ENCODE assay signal across 17 cellular contexts in the genomic region with DNA sequence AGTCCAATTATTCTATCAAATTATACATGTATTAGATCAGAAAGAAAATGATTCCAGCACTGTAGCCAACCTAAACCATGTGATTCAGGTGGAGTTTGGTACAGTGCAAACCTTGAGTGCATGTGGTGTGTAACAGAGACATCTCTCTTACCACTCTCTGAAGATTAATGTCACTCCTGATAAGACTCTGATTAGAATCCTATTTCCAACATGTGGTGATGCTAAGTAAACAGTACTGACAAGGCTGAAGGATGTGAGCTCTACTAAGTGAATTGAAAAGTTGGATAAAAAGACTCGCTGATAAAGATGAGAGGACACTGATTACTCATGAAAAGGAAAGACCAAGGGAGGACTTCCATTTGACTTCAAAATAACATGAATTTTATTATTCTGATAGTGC.
DNase-seq lines count a peak whose midpoint lies in the region; ATAC-seq and TF ChIP-seq lines count a peak whose summit lies in the region.
"Had no signal": no experiment of that assay in that cellular context is flagged by ENCODE, and none has a peak within 500 bp of the region (broad histone marks: within the 10 kb centered on the region; RNA-seq: fewer than 3 reads in every experiment).

No MANE protein-coding gene starts in this region.

- no peaks in the 10 kb centered on the region for H3K36me3 Mint-ChIP-seq in T-helper 17 cell (ENCODE audit: low read depth)
- H3K36me3 Mint-ChIP-seq in CD4-positive, alpha-beta T cell (ENCODE audit: low read depth) = no peaks in the 10 kb centered on the region
- no peaks in the 10 kb centered on the region for H3K36me3 Mint-ChIP-seq in activated T-helper 17 cell treated with anti-CD3 and anti-CD28 coated beads, Interleukin-2, amount 50 U/mL, for 72 hours (ENCODE audit: low read depth)
- H3K36me3 Mint-ChIP-seq: CD8-positive, alpha-beta T cell had no signal

- H3K27ac Mint-ChIP-seq in T-helper 17 cell = no peak overlapping the region
- no peak overlapping the region for H3K27ac Mint-ChIP-seq in CD4-positive, alpha-beta T cell
- no peak overlapping the region for H3K27ac Mint-ChIP-seq in activated T-helper 17 cell treated with anti-CD3 and anti-CD28 coated beads, Interleukin-2, amount 50 U/mL, for 72 hours
- H3K27ac Mint-ChIP-seq: CD8-positive, alpha-beta T cell had no signal

- H3K79me2 ChIP-seq in OCI-LY1 (ENCODE audit: insufficient read depth, low read length) = peaks cover 4% of the 10 kb centered on the region; the same call in 1 of the 2 replicates

- H3K27ac ChIP-seq in HEK293 (ENCODE audit: extremely low read depth, low read depth, low read length) (no peak overlapping the region), OCI-LY1 (ENCODE audit: low read depth, low read length, poor library complexity, severe bottlenecking) (peak overlapping the region; percentile 69)
- no peak overlapping the region for H3K27ac ChIP-seq in CD4-positive, alpha-beta T cell (ENCODE audit: low read depth, low read length)
- H3K27ac ChIP-seq: A549, C4-2B had no signal

- TF ChIP-seq CTCF in HEK293 (tag by site-specific recombination; IDR thresholded peaks at IDR 0.05) = no peak
- TF ChIP-seq CTCF in OCI-LY1 (IDR thresholded peaks at IDR 0.05; ENCODE audit: low read length) = no peak
- no peak for TF ChIP-seq CTCF in CD4-positive, alpha-beta T cell (IDR thresholded peaks at IDR 0.05)

- H3K4me1 Mint-ChIP-seq in T-helper 17 cell = no peaks in the 10 kb centered on the region
- H3K4me1 Mint-ChIP-seq in CD4-positive, alpha-beta T cell (ENCODE audit: low read depth) = peaks cover 17% of the 10 kb centered on the region
- H3K4me1 Mint-ChIP-seq in activated T-helper 17 cell treated with anti-CD3 and anti-CD28 coated beads, Interleukin-2, amount 50 U/mL, for 72 hours = no peaks in the 10 kb centered on the region

- DNase-seq in A172 (ENCODE audit: low spot score) (peak; percentile 5), T-helper 17 cell (no peak), NCI-H510A (lab: John Stamatoyannopoulos, UW) (no peak), left cardiac atrium (no peak)
- no peak for DNase-seq in CD4-positive, alpha-beta T cell
- DNase-seq: BE2C; Caco-2; CD8-positive, alpha-beta T cell; DND-41; GDM1; HCEC 1CT had no signal

- H4K20me1 ChIP-seq in OCI-LY1 (ENCODE audit: insufficient read depth, low read length) = no peaks in the 10 kb centered on the region

- ATAC-seq in T-helper 17 cell = no peak
- no peak for ATAC-seq in CD4-positive, alpha-beta T cell (ENCODE audit: poor library complexity)
- ATAC-seq in left cardiac atrium = no peak
- no peak for ATAC-seq in activated T-helper 17 cell treated with anti-CD3 and anti-CD28 coated beads, Interleukin-2, amount 50 U/mL, for 72 hours (replicated peaks)
- ATAC-seq: A549; CD8-positive, alpha-beta T cell; HepG2 had no signal

- CTCF ChIA-PET in HEK293 (lab: Yijun Ruan, JAX) = interaction anchor here (0.5 kb wide), 1 partner anchor 70 kb away, joined by 3 read pairs; no protein-coding TSS in a partner anchor
- CTCF ChIA-PET in CD4-positive, alpha-beta T cell (lab: Charles Lee) = no interaction called here

- H2AFZ ChIP-seq in OCI-LY1 (ENCODE audit: low read length) = no peak overlapping the region

- H3K4me1 ChIP-seq in HEK293 (ENCODE audit: control insufficient read depth, insufficient read depth, low read length) (peaks cover 7% of the 10 kb centered on the region), OCI-LY1 (ENCODE audit: insufficient read depth, low read length, severe bottlenecking) (peaks cover 26% of the 10 kb centered on the region)
- H3K4me1 ChIP-seq: A549, BE2C had no signal

- H3K36me3 ChIP-seq in HEK293 (ENCODE audit: control insufficient read depth in 2 of 2, insufficient read depth in 1 of 2, low read length in 2 of 2) (no peaks in the 10 kb centered on the region), OCI-LY1 (ENCODE audit: insufficient read depth, low read length) (no peaks in the 10 kb centered on the region)
- H3K36me3 ChIP-seq: BE2C had no signal

- H3K4me3 Mint-ChIP-seq in T-helper 17 cell = peak overlapping the region; percentile 21
- H3K4me3 Mint-ChIP-seq in CD4-positive, alpha-beta T cell = no peak overlapping the region
- no peak overlapping the region for H3K4me3 Mint-ChIP-seq in activated T-helper 17 cell treated with anti-CD3 and anti-CD28 coated beads, Interleukin-2, amount 50 U/mL, for 72 hours
- H3K4me3 Mint-ChIP-seq: CD8-positive, alpha-beta T cell had no signal

- peaks cover 4% of the 10 kb centered on the region for H3K27me3 Mint-ChIP-seq in T-helper 17 cell
- H3K27me3 Mint-ChIP-seq in CD4-positive, alpha-beta T cell = no peaks in the 10 kb centered on the region
- no peaks in the 10 kb centered on the region for H3K27me3 Mint-ChIP-seq in activated T-helper 17 cell treated with anti-CD3 and anti-CD28 coated beads, Interleukin-2, amount 50 U/mL, for 72 hours

- no peaks in the 10 kb centered on the region for H3K27me3 ChIP-seq in OCI-LY1 (ENCODE audit: insufficient read depth, low read length)
- H3K27me3 ChIP-seq in CD4-positive, alpha-beta T cell (ENCODE audit: control insufficient read depth, insufficient read depth, low read length) = no peaks in the 10 kb centered on the region
- H3K27me3 ChIP-seq: BE2C had no signal

- no peaks in the 10 kb centered on the region for H3K9me2 ChIP-seq in OCI-LY1 (ENCODE audit: low read depth, low read length)

- no peak overlapping the region for H3K4me2 ChIP-seq in OCI-LY1 (ENCODE audit: low read length)
- H3K4me2 ChIP-seq: A549 had no signal

- no peaks in the 10 kb centered on the region for H3F3A ChIP-seq in OCI-LY1 (ENCODE audit: insufficient read depth, low read length)

- no peaks in the 10 kb centered on the region for H3K9me3 Mint-ChIP-seq in CD4-positive, alpha-beta T cell
- H3K9me3 Mint-ChIP-seq in activated T-helper 17 cell treated with anti-CD3 and anti-CD28 coated beads, Interleukin-2, amount 50 U/mL, for 72 hours = no peaks in the 10 kb centered on the region
- H3K9me3 Mint-ChIP-seq: CD8-positive, alpha-beta T cell had no signal

- no peak overlapping the region for H3K9ac ChIP-seq in OCI-LY1 (ENCODE audit: low read length)

- POLR2A ChIA-PET in HEK293 (lab: Yijun Ruan, JAX) = no interaction called here
- POLR2A ChIA-PET in CD4-positive, alpha-beta T cell (lab: Charles Lee) = interaction anchor here (0.7 kb wide), 1 partner anchor 69 kb away, joined by 3 read pairs; no protein-coding TSS in a partner anchor

- H3K4me3 ChIP-seq in HEK293 (ENCODE audit: low read depth, low read length) (no peak overlapping the region), OCI-LY1 (ENCODE audit: low read depth, low read length, poor library complexity, severe bottlenecking) (no peak overlapping the region)
- H3K4me3 ChIP-seq: A549 had no signal

- no peaks in the 10 kb centered on the region for H3K9me3 ChIP-seq in HEK293 (ENCODE audit: control insufficient read depth, insufficient read depth, low read depth, low read length)
- no peaks in the 10 kb centered on the region for H3K9me3 ChIP-seq in OCI-LY1 (ENCODE audit: low read length)
- no peaks in the 10 kb centered on the region for H3K9me3 ChIP-seq in T-helper 17 cell (ENCODE audit: control insufficient read depth, low read length, poor library complexity, severe bottlenecking)
- H3K9me3 ChIP-seq in CD4-positive, alpha-beta T cell (ENCODE audit: control insufficient read depth, low read length) = no peaks in the 10 kb centered on the region
- H3K9me3 ChIP-seq: A549, BE2C, Caco-2 had no signal

- intact Hi-C loops in CD4-positive, alpha-beta T cell (cut with DNase I, micrococcal nuclease) = no loop called here
- intact Hi-C loops in left cardiac atrium (cut with DNase I) = no loop called here

TF ChIP-seq in HEK293, 187 proteins besides CTCF, POLR2A, EP300 and RAD21:
- TF ChIP-seq TCF7L2 (IDR thresholded peaks at IDR 0.05; ENCODE audit: borderline replicate concordance, low read depth, low read length) (peak; percentile 49; the same call in 1 of the 2 replicates), ZNF488 (tag by site-specific recombination; IDR thresholded peaks at IDR 0.05) (no peak)
TF ChIP-seq in HEK293: peak in this region for 1.
